In genomic region chr3:145282505-145282904, GRCh38 we compare ENCODE assay signal across 27 cellular contexts.
"Had no signal": no experiment of that assay in that cellular context is flagged by ENCODE, and none has a peak within 500 bp of the region (broad histone marks: within the 10 kb centered on the region; RNA-seq: fewer than 3 reads in every experiment).

No MANE protein-coding gene starts in this region.

- H3K4me3 ChIP-seq: stomach, suprapubic skin, testis, thoracic aorta, thyroid gland, tibial artery, tibial nerve, transverse colon, upper lobe of left lung, upper lobe of right lung, uterus, vagina had no signal

- DNase-seq: stimulated activated CD4-positive, alpha-beta T cell treated with anti-CD3 and anti-CD28 coated beads, Interleukin-2, amount 100 ng/mL, for 48 hours; stimulated activated CD4-positive, alpha-beta T cell treated with anti-CD3 and anti-CD28 coated beads, Interleukin-4, amount 100 ng/mL, for 1 hour; stimulated activated CD4-positive, alpha-beta T cell treated with anti-CD3 and anti-CD28 coated beads, Interleukin-4, amount 100 ng/mL, for 24 hours; stimulated activated CD4-positive, alpha-beta T cell treated with anti-CD3 and anti-CD28 coated beads, Interleukin-4, amount 100 ng/mL, for 4 hours; stimulated activated CD8-positive, alpha-beta memory T cell treated with anti-CD3 and anti-CD28 coated beads, Interleukin-4, amount 100 ng/mL, for 48 hours; stimulated activated naive B cell treated with anti-CD40 and anti-IgM and Interleukin-4, amounts not matched to agents 10 μg/mL and 1 μg/mL and 100 μg/mL, for 72 hours; stimulated activated naive CD4-positive, alpha-beta T cell; stimulated activated naive CD4-positive, alpha-beta T cell treated with Interleukin-2 at 50 U/mL for 16 hours; stimulated activated naive CD8-positive, alpha-beta T cell treated with anti-CD3 and anti-CD28 coated beads, Interleukin-15, amount 100 ng/mL, for 72 hours; stimulated activated naive CD8-positive, alpha-beta T cell treated with anti-CD3 and anti-CD28 coated beads, Interleukin-15, Interleukin-2, amounts not matched to agents 100 U/mL and 50 U/mL, for 24 hours; stomach; substantia nigra; testis; thyroid gland; tibial artery; transverse colon; trophoblast cell; upper lobe of left lung; upper lobe of right lung; uterus had no signal

- FAIRE-seq: urothelium cell line had no signal

- H3K27ac ChIP-seq: stomach, suprapubic skin, testis, thoracic aorta, thyroid gland, tibial artery, tibial nerve, transverse colon, upper lobe of left lung, upper lobe of right lung, uterus, vagina had no signal

- H3K9me3 ChIP-seq: stomach, suprapubic skin, testis, thoracic aorta, thyroid gland, tibial artery, tibial nerve, transverse colon, upper lobe of left lung, upper lobe of right lung, uterus, vagina had no signal

- H3K36me3 ChIP-seq: stomach, suprapubic skin, thoracic aorta, thyroid gland, tibial artery, tibial nerve, transverse colon, upper lobe of left lung, upper lobe of right lung, uterus, vagina had no signal

- ATAC-seq: stimulated activated effector memory CD8-positive, alpha-beta T cell treated with anti-CD3 and anti-CD28 coated beads, Interleukin-12 subunit alpha, Interleukin-12 subunit beta, amount 100 ng/mL, for 72 hours; stimulated activated memory B cell treated with anti-CD40 and anti-IgM and Interleukin-4, amounts not matched to agents 10 μg/mL and 1 μg/mL and 100 μg/mL, for 72 hours; stimulated activated naive B cell treated with anti-CD40 and anti-IgM and Interleukin-4, amounts not matched to agents 10 μg/mL and 1 μg/mL and 100 μg/mL, for 72 hours; stimulated activated naive CD8-positive, alpha-beta T cell treated with anti-CD3 and anti-CD28 coated beads, Interleukin-15, amount 100 ng/mL, for 72 hours; stimulated activated naive CD8-positive, alpha-beta T cell treated with anti-CD3 and anti-CD28 coated beads, Interleukin-15, Interleukin-2, amounts not matched to agents 100 U/mL and 50 U/mL, for 24 hours; upper lobe of right lung had no signal

- H3K27me3 ChIP-seq: stomach, suprapubic skin, testis, thyroid gland, tibial artery, tibial nerve, transverse colon, upper lobe of left lung, upper lobe of right lung, uterus, vagina had no signal
